In the genomic region with DNA sequence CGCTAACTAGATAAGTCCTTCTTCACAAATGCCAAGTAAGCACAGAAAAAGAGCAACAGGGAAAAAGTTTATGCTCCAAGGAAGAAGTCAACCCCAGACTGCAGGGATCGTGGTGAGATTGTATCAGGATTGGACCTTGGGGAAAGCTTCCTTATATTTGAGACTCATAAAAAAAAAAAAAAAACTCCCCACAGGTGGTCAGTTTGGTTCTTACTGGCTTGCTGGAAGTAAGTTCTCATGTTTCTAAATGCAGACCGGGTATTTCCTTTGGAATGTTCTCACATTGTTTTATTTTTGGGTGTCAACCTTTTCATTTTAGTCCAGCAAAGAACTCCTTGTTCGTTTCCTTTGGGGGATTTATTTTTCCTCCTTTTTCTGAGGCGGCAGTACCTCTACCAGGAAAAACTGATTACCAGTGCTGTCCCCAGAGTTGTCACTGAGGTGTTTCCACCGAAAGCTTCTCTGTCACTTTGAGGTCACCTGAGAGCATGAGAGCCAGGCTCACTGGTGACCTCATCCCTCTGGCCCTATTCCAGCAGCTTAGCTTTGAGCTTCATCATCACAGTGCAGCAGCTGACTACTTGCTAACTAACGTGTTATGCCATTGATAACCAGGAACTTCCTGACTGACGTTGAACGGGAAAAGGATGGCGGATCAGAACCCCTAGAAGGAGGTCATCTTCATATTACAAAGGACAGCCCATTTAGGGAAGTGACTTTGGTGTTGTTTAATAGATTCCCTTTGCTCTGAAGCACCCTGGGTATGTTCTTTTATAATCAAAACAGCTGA, we compare ENCODE assay signal across 1 cellular context.
TF ChIP-seq lines count a peak whose summit lies in the region.

No MANE protein-coding gene starts in this region.

TF ChIP-seq in K562, 482 proteins besides CTCF, POLR2A, EP300 and RAD21 (continued from another document and continues in another):
- TF ChIP-seq ATF7 (IDR thresholded peaks at IDR 0.05) (peak; percentile 98), CXXC5 (CRISPR knock-in tag; IDR thresholded peaks at IDR 0.05) (peak; percentile 59), CHCHD3 (CRISPR knock-in tag; IDR thresholded peaks at IDR 0.05) (no peak), CREM (IDR thresholded peaks at IDR 0.05; ENCODE audit: low read depth) (peak; percentile 92), L3MBTL2 (IDR thresholded peaks at IDR 0.05) (peak; percentile 46; the same call in 1 of the 2 replicates), BHLHE40 (IDR thresholded peaks at IDR 0.05; ENCODE audit: low read length) (peak; percentile 83), NFRKB (IDR thresholded peaks at IDR 0.05; ENCODE audit: low read depth) (peak; percentile 59; the same call in 1 of the 2 replicates), ZNF121 (CRISPR knock-in tag; conservative IDR thresholded peaks at IDR 0.05) (no peak), TEAD4 (IDR thresholded peaks at IDR 0.05; ENCODE audit: low read length) (peak; percentile 75), TEAD4 (CRISPR knock-in tag; IDR thresholded peaks at IDR 0.05; ENCODE audit: borderline replicate concordance) (no peak), CREB1 (IDR thresholded peaks at IDR 0.05) (peak; percentile 84), CREB1 (CRISPR knock-in tag; IDR thresholded peaks at IDR 0.05) (peak; percentile 70; the same call in 1 of the 2 replicates), NFIC (IDR thresholded peaks at IDR 0.05) (peak; percentile 98), ARID1B (IDR thresholded peaks at IDR 0.05) (peak; percentile 85), HDAC3 (IDR thresholded peaks at IDR 0.05; ENCODE audit: borderline replicate concordance, partially characterized antibody) (peak; percentile 46), TCF3 (CRISPR knock-in tag; IDR thresholded peaks at IDR 0.05) (peak; percentile 81), NCOR1 (IDR thresholded peaks at IDR 0.05) (peak; percentile 74), FOSL1 (tag; conservative IDR thresholded peaks at IDR 0.05) (peak; percentile 86), TAF9B (IDR thresholded peaks at IDR 0.05; ENCODE audit: partially characterized antibody) (peak; percentile 98), CBFA2T3 (IDR thresholded peaks at IDR 0.05) (peak; percentile 86), C11orf30 (IDR thresholded peaks at IDR 0.05; ENCODE audit: low read depth) (peak; percentile 25; the same call in 1 of the 2 replicates), ELF1 (tag; IDR thresholded peaks at IDR 0.05) (peak; percentile 75), SMARCA4 (IDR thresholded peaks at IDR 0.05) (peak; percentile 84), MEIS2 (IDR thresholded peaks at IDR 0.05; ENCODE audit: partially characterized antibody) (peak; percentile 66), KDM1A (IDR thresholded peaks at IDR 0.05) (peak in 1 of 2 experiments; percentile 53; a peak in 1 of 4 replicates), LARP7 (IDR thresholded peaks at IDR 0.05) (no peak), ATF1 (CRISPR knock-in tag; IDR thresholded peaks at IDR 0.05) (no peak), ATF1 (tag; IDR thresholded peaks at IDR 0.05) (peak; percentile 82), NRF1 (conservative IDR thresholded peaks at IDR 0.05 in 1 of 2, IDR thresholded peaks at IDR 0.05 in 1 of 2) (peak in 1 of 2 experiments; percentile 24; a peak in 1 of 4 replicates), ARNT (IDR thresholded peaks at IDR 0.05) (peak in 1 of 2 experiments; percentile 28; a peak in 1 of 4 replicates), DPF2 (IDR thresholded peaks at IDR 0.05) (peak; percentile 78), ZC3H4 (CRISPR knock-in tag; IDR thresholded peaks at IDR 0.05; ENCODE audit: borderline replicate concordance) (no peak), ZBTB7A (IDR thresholded peaks at IDR 0.05; ENCODE audit: borderline replicate concordance, control insufficient read depth, low read depth, low read length) (no peak)
- TF ChIP-seq, protein P1, sequence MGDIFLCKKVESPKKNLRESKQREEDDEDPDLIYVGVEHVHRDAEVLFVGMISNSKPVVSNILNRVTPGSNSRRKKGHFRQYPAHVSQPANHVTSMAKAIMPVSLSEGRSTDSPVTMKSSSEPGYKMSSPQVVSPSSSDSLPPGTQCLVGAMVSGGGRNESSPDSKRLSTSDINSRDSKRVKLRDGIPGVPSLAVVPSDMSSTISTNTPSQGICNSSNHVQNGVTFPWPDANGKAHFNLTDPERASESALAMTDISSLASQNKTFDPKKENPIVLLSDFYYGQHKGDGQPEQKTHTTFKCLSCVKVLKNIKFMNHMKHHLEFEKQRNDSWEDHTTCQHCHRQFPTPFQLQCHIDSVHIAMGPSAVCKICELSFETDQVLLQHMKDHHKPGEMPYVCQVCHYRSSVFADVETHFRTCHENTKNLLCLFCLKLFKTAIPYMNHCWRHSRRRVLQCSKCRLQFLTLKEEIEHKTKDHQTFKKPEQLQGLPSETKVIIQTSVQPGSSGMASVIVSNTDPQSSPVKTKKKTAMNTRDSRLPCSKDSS (IDR thresholded peaks at IDR 0.05; ENCODE audit: low read depth, partially characterized antibody), result no peak
- TF ChIP-seq, protein P2, sequence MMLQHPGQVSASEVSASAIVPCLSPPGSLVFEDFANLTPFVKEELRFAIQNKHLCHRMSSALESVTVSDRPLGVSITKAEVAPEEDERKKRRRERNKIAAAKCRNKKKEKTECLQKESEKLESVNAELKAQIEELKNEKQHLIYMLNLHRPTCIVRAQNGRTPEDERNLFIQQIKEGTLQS (IDR thresholded peaks at IDR 0.05), result peak; percentile 98
- TF ChIP-seq, protein P2 (CRISPR knock-in tag; conservative IDR thresholded peaks at IDR 0.05), result peak; percentile 93; the same call in 1 of the 2 replicates
- TF ChIP-seq, protein P3, sequence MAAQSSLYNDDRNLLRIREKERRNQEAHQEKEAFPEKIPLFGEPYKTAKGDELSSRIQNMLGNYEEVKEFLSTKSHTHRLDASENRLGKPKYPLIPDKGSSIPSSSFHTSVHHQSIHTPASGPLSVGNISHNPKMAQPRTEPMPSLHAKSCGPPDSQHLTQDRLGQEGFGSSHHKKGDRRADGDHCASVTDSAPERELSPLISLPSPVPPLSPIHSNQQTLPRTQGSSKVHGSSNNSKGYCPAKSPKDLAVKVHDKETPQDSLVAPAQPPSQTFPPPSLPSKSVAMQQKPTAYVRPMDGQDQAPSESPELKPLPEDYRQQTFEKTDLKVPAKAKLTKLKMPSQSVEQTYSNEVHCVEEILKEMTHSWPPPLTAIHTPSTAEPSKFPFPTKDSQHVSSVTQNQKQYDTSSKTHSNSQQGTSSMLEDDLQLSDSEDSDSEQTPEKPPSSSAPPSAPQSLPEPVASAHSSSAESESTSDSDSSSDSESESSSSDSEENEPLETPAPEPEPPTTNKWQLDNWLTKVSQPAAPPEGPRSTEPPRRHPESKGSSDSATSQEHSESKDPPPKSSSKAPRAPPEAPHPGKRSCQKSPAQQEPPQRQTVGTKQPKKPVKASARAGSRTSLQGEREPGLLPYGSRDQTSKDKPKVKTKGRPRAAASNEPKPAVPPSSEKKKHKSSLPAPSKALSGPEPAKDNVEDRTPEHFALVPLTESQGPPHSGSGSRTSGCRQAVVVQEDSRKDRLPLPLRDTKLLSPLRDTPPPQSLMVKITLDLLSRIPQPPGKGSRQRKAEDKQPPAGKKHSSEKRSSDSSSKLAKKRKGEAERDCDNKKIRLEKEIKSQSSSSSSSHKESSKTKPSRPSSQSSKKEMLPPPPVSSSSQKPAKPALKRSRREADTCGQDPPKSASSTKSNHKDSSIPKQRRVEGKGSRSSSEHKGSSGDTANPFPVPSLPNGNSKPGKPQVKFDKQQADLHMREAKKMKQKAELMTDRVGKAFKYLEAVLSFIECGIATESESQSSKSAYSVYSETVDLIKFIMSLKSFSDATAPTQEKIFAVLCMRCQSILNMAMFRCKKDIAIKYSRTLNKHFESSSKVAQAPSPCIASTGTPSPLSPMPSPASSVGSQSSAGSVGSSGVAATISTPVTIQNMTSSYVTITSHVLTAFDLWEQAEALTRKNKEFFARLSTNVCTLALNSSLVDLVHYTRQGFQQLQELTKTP (IDR thresholded peaks at IDR 0.05; ENCODE audit: low read depth in 1 of 2, partially characterized antibody in 2 of 2), result peak in 1 of 2 experiments; percentile 77
- TF ChIP-seq, protein P4, sequence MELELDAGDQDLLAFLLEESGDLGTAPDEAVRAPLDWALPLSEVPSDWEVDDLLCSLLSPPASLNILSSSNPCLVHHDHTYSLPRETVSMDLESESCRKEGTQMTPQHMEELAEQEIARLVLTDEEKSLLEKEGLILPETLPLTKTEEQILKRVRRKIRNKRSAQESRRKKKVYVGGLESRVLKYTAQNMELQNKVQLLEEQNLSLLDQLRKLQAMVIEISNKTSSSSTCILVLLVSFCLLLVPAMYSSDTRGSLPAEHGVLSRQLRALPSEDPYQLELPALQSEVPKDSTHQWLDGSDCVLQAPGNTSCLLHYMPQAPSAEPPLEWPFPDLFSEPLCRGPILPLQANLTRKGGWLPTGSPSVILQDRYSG (tag; conservative IDR thresholded peaks at IDR 0.05; ENCODE audit: low read depth), result 0 out of 2 replicates have a peak, but pooled peaks have one; percentile 13
- TF ChIP-seq, protein P5, sequence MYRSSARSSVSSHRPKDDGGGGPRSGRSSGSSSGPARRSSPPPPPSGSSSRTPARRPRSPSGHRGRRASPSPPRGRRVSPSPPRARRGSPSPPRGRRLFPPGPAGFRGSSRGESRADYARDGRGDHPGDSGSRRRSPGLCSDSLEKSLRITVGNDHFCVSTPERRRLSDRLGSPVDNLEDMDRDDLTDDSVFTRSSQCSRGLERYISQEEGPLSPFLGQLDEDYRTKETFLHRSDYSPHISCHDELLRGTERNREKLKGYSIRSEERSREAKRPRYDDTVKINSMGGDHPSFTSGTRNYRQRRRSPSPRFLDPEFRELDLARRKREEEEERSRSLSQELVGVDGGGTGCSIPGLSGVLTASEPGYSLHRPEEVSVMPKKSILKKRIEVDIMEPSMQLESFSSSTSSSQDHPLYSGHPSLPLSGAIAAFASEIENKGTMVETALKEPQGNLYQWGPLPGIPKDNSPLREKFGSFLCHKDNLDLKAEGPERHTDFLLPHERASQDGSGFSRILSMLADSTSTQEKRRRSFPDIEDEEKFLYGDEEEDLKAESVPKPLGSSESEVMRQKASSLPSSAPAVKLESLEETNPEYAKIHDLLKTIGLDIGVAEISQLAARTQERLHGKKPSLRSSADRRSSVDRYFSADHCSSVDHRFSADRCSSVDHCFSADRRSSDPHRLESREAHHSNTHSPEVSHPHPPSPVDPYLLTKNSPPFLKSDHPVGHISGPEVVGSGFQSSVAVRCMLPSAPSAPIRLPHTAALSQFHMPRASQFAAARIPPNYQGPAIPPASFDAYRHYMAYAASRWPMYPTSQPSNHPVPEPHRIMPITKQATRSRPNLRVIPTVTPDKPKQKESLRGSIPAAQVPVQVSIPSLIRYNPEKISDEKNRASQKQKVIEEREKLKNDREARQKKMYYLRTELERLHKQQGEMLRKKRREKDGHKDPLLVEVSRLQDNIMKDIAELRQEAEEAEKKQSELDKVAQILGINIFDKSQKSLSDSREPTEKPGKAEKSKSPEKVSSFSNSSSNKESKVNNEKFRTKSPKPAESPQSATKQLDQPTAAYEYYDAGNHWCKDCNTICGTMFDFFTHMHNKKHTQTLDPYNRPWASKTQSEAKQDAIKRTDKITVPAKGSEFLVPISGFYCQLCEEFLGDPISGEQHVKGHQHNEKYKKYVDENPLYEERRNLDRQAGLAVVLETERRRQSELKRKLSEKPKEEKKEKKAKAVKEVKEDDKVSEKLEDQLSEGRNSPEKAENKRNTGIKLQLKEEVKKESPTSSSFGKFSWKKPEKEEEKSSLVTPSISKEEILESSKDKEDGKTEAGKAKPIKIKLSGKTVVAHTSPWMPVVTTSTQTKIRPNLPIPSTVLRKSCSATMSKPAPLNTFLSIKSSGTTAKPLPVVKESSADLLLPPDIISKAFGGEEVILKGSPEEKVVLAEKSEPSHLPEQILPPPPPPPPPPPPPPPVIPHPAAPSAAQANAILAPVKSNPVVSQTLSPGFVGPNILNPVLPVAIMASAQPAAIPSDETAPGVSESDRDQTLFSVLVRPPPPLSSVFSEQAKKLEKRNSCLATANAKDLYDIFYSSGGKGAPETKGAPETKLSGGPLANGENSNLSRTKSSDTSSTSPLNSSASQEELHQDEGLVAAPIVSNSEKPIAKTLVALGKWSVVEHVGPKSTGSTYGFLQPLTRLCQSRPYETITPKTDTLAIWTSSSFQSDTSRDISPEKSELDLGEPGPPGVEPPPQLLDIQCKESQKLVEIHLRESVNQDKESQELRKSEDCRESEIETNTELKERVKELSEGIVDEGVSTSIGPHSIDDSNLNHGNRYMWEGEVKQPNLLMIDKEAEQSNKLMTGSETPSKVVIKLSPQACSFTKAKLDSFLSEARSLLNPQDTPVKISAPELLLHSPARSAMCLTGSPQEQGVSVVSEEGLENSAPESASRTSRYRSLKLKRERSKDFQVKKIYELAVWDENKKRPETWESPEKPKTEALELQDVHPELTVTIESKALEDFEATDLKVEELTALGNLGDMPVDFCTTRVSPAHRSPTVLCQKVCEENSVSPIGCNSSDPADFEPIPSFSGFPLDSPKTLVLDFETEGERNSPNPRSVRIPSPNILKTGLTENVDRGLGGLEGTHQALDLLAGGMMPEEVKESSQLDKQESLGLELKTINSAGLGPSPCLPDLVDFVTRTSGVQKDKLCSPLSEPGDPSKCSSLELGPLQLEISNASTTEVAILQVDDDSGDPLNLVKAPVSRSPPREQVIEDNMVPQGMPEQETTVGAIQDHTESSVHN (IDR thresholded peaks at IDR 0.05; ENCODE audit: borderline replicate concordance in 1 of 2, low read depth in 1 of 2), result peak in 1 of 2 experiments; percentile 96; a peak in 2 of 4 replicates
- TF ChIP-seq, protein P6, sequence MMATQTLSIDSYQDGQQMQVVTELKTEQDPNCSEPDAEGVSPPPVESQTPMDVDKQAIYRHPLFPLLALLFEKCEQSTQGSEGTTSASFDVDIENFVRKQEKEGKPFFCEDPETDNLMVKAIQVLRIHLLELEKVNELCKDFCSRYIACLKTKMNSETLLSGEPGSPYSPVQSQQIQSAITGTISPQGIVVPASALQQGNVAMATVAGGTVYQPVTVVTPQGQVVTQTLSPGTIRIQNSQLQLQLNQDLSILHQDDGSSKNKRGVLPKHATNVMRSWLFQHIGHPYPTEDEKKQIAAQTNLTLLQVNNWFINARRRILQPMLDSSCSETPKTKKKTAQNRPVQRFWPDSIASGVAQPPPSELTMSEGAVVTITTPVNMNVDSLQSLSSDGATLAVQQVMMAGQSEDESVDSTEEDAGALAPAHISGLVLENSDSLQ (IDR thresholded peaks at IDR 0.05), result peak; percentile 81
- TF ChIP-seq, protein P7, sequence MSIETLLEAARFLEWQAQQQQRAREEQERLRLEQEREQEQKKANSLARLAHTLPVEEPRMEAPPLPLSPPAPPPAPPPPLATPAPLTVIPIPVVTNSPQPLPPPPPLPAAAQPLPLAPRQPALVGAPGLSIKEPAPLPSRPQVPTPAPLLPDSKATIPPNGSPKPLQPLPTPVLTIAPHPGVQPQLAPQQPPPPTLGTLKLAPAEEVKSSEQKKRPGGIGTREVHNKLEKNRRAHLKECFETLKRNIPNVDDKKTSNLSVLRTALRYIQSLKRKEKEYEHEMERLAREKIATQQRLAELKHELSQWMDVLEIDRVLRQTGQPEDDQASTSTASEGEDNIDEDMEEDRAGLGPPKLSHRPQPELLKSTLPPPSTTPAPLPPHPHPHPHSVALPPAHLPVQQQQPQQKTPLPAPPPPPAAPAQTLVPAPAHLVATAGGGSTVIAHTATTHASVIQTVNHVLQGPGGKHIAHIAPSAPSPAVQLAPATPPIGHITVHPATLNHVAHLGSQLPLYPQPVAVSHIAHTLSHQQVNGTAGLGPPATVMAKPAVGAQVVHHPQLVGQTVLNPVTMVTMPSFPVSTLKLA (conservative IDR thresholded peaks at IDR 0.05), result peak; percentile 24 to 49; a peak in 1 of 4 replicates
